8 cellular contexts compared by ENCODE assay signal in genomic region chr6:169212897-169213813, GRCh38. TPM values are rescaled to one million over a fixed set of nuclear protein-coding genes. Genes with fewer than 3 reads are reported as not detected.
DNase-seq lines count a peak whose midpoint lies in the region; ATAC-seq and TF ChIP-seq lines count a peak whose summit lies in the region.

No MANE protein-coding gene starts in this region.

- H3K4me3 ChIP-seq in AG04450 (ENCODE audit: low read depth, low read length): peak overlapping the region; percentile 26; the same call in 1 of the 2 replicates
- H3K4me3 ChIP-seq in lower lobe of right lung: peak overlapping the region; percentile 45

- H3K4me1 ChIP-seq in lower lobe of right lung: peaks cover 18% of the 10 kb centered on the region

- peak; percentile 98 for ATAC-seq in GM19023 (IDR thresholded peaks at IDR 0.05; ENCODE audit: unreplicated experiment)
- ATAC-seq in HG03175 (IDR thresholded peaks at IDR 0.05; ENCODE audit: unreplicated experiment): peak; percentile 100
- ATAC-seq in lower lobe of right lung: peak; percentile 99 to 100

- H3K9me3 ChIP-seq in AG04450 (ENCODE audit: control insufficient read depth, insufficient read depth, low read length): peaks cover 9% of the 10 kb centered on the region; the same call in 1 of the 2 replicates
- H3K9me3 ChIP-seq in lower lobe of right lung: no peaks in the 10 kb centered on the region

- no peaks in the 10 kb centered on the region for H3K36me3 ChIP-seq in lower lobe of right lung

- intact Hi-C loops in lower lobe of right lung (cut with DNase I): no loop called here

- H3K27me3 ChIP-seq in AG04450 (ENCODE audit: control insufficient read depth, insufficient read depth, low read length): no peaks in the 10 kb centered on the region
- H3K27me3 ChIP-seq in lower lobe of right lung (ENCODE audit: low read depth): no peaks in the 10 kb centered on the region

- DNase-seq in AG04450 (ENCODE audit: low read depth, low spot score) (peak; percentile 38), NCI-H774 (lab: John Stamatoyannopoulos, UW) (peak; percentile 97), lower lobe of right lung (peak; percentile 93)
- peak; percentile 65 to 75 for DNase-seq in activated CD8-positive, alpha-beta memory T cell treated with anti-CD3 and anti-CD28 coated beads for 1 hour (ENCODE audit: extremely low read depth in 1 of 2, low read depth in 1 of 2)
- DNase-seq in effector CD8-positive, alpha-beta T cell (lab: John Stamatoyannopoulos, UW): peak; percentile 75
- DNase-seq in stimulated activated CD4-positive, alpha-beta T cell treated with anti-CD3 and anti-CD28 coated beads, Interleukin-4, amount 100 ng/mL, for 48 hours (ENCODE audit: low read depth in 2 of 2): peak; percentile 79 to 86

- CTCF ChIA-PET in AG04450 (lab: Charles Lee): interaction anchor here (0.7 to 1.2 kb wide), 7 partner anchors 11 to 316 kb away, joined by 3 to 5 read pairs (median 4); no protein-coding TSS in a partner anchor

- POLR2A ChIA-PET in AG04450 (lab: Yijun Ruan, JAX): interaction anchor here (0.7 to 2.0 kb wide), 9 partner anchors 24 to 553 kb away, joined by 3 to 7 read pairs (median 4); no protein-coding TSS in a partner anchor

- H3K27ac ChIP-seq in AG04450 (ENCODE audit: low read depth, low read length) (peak overlapping the region; percentile 99), lower lobe of right lung (peak overlapping the region; percentile 77)

- TF ChIP-seq CTCF in AG04450 (IDR thresholded peaks at IDR 0.05; ENCODE audit: low read depth, low read length) (peak; percentile 52), lower lobe of right lung (IDR thresholded peaks at IDR 0.05) (peak; percentile 53)

RNA-seq across cellular contexts. Expression of gene THBS2, which starts 40.5 kb away (rescaled TPM):
- polyA plus RNA-seq in AG04450 (2011; rRNA removed): 90.8 and 95.8 TPM in 2 replicates
- 127 and 146 TPM in 2 replicates for polyA minus RNA-seq in AG04450 (2011; rRNA and poly(A)+ RNA removed)
- 8.8 TPM for total RNA-seq in lower lobe of right lung

Comparison
In these comparisons a context has a peak if more than half of its experiments do, and no peak if none do; other contexts are left out.
1. Peak in every context shown above with its lines: DNase-seq, ATAC-seq, H3K4me3 ChIP-seq and H3K27ac ChIP-seq.
2. DNase-seq: peak in every context shown above with its lines; median percentile 97 in NCI-H774; 93 in lower lobe of right lung; 82 in stimulated activated CD4-positive, alpha-beta T cell treated with anti-CD3 and anti-CD28 coated beads, Interleukin-4, amount 100 ng/mL, for 48 hours; 75 in effector CD8-positive, alpha-beta T cell; 70 in activated CD8-positive, alpha-beta memory T cell treated with anti-CD3 and anti-CD28 coated beads for 1 hour; 38 in AG04450.